In genomic region chr7:131613909-131614308, GRCh38 we compare ENCODE assay signal across 6 cellular contexts.
"Had no signal": no experiment of that assay in that cellular context is flagged by ENCODE, and none has a peak within 500 bp of the region (broad histone marks: within the 10 kb centered on the region; RNA-seq: fewer than 3 reads in every experiment).

No MANE protein-coding gene starts in this region.

- ATAC-seq: GM23338, K562 had no signal

- H3K4me3 ChIP-seq: GM23338, K562 had no signal

- H2AFZ ChIP-seq: GM23338 had no signal

- DNase-seq: H7, HCEC 1CT, IMR-90 had no signal

- H3K4me2 ChIP-seq: GM23338 had no signal

- FAIRE-seq: HTR-8/SVneo, K562 had no signal
